Comparison of ENCODE assay signal across 8 cellular contexts in the genomic region with DNA sequence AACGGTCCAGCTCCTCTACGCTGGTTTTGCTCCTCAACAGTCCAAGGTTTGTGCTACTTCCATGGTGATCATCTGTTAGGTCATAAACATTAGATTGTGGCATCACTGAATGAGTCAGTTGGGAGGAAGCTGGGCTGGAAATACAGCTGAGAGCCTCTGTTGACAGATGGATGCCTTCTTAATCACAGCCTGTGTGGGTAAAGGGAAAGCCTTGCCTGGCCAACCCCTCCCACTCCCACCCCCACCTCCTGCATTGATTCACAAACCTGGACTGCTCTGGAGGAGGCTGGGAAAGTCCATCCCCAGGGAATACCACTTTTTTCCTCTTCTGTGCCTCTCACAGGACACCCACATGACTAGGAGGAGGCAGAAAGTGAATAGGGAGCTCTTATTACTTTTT.
A peak's percentile ranks its signal among the peaks of the same experiment; 100 is the strongest.
DNase-seq lines count a peak whose midpoint lies in the region; ATAC-seq, FAIRE-seq and TF ChIP-seq lines count a peak whose summit lies in the region.

No MANE protein-coding gene starts in this region.

- H3K27ac ChIP-seq in DOHH2 (ENCODE audit: low read depth, low read length) = no peak overlapping the region
- peak overlapping the region; percentile 100 for H3K27ac ChIP-seq in endothelial cell of umbilical vein (ENCODE audit: insufficient read depth, low read depth, low read length)
- peak overlapping the region; percentile 99 for H3K27ac ChIP-seq in osteoblast (ENCODE audit: low read depth, low read length)

- CTCF ChIA-PET in endothelial cell of umbilical vein (lab: Charles Lee) = interaction anchor here (0.6 to 2.9 kb wide), 10 partner anchors 10 to 207 kb away, joined by 3 to 17 read pairs (median 5); a partner anchor contains a TSS

- no peak overlapping the region for H2AFZ ChIP-seq in endothelial cell of umbilical vein (ENCODE audit: low read depth, low read length)
- H2AFZ ChIP-seq in osteoblast (ENCODE audit: low read length) = no peak overlapping the region

- no peaks in the 10 kb centered on the region for H3K9me2 ChIP-seq in DOHH2 (replicated peaks; ENCODE audit: control insufficient read depth, low read length)

- H3K4me1 ChIP-seq in DOHH2 (ENCODE audit: control insufficient read depth, low read length) = peaks cover 64% of the 10 kb centered on the region
- H3K4me1 ChIP-seq in endothelial cell of umbilical vein (ENCODE audit: control insufficient read depth, extremely low read depth, insufficient read depth, low read length) = peaks cover 54% of the 10 kb centered on the region
- peaks cover 41% of the 10 kb centered on the region for H3K4me1 ChIP-seq in osteoblast (ENCODE audit: insufficient read depth, low read length)

- no peaks in the 10 kb centered on the region for H3K36me3 ChIP-seq in DOHH2 (ENCODE audit: control insufficient read depth, low read length)
- H3K36me3 ChIP-seq in endothelial cell of umbilical vein (ENCODE audit: control insufficient read depth in 2 of 2, extremely low read depth in 1 of 2, insufficient read depth in 2 of 2, low read length in 2 of 2) = no peaks in the 10 kb centered on the region
- no peaks in the 10 kb centered on the region for H3K36me3 ChIP-seq in osteoblast (ENCODE audit: insufficient read depth, low read length)

- H3K4me3 ChIP-seq in DOHH2 (ENCODE audit: low read length) = peak overlapping the region; percentile 11; the same call in 1 of the 2 replicates
- peak overlapping the region in 1 of 3 experiments; percentile 95 for H3K4me3 ChIP-seq in endothelial cell of umbilical vein (replicated peaks in 1 of 3; ENCODE audit: insufficient read depth in 1 of 3, low read depth in 1 of 3, low read length in 3 of 3)
- peak overlapping the region; percentile 32 for H3K4me3 ChIP-seq in osteoblast (ENCODE audit: insufficient read depth, low read length)

- intact Hi-C loops in endothelial cell of umbilical vein (cut with micrococcal nuclease) = loop anchor here (1.0 kb wide), 5 partner anchors 30 to 180 kb away; a partner anchor contains a TSS

- H3K9ac ChIP-seq in endothelial cell of umbilical vein (replicated peaks; ENCODE audit: extremely low read depth, insufficient read depth, low read length) = peak overlapping the region; percentile 100

- POLR2A ChIA-PET in endothelial cell of umbilical vein (lab: Charles Lee) = interaction anchor here (0.7 to 7.9 kb wide), 9 partner anchors 44 to 183 kb away, joined by 3 to 200 read pairs (median 6); a partner anchor contains a TSS

- no peaks in the 10 kb centered on the region for H3K9me1 ChIP-seq in endothelial cell of umbilical vein (replicated peaks; ENCODE audit: control insufficient read depth, extremely low read depth, insufficient read depth, low read length)

- DNase-seq in NCI-H460 (ENCODE audit: extremely low read depth, low read depth) = peak; percentile 3
- DNase-seq in endothelial cell of umbilical vein (ENCODE audit: low read depth, low spot score) = peak; percentile 99
- peak; percentile 84 for DNase-seq in osteoblast (ENCODE audit: insufficient read length, low spot score, missing footprints)

- TF ChIP-seq CTCF in DOHH2 (IDR thresholded peaks at IDR 0.05; ENCODE audit: low read depth, low read length, poor library complexity, severe bottlenecking) = no peak
- no peak for TF ChIP-seq CTCF in endothelial cell of umbilical vein (IDR thresholded peaks at IDR 0.05; ENCODE audit: extremely low read depth in 1 of 2, insufficient read depth in 1 of 2, low read depth in 1 of 2, low read length in 2 of 2)
- TF ChIP-seq CTCF in osteoblast (IDR thresholded peaks at IDR 0.05; ENCODE audit: extremely low read depth, low read depth, low read length) = no peak

- no peaks in the 10 kb centered on the region for H3K27me3 ChIP-seq in DOHH2 (ENCODE audit: control insufficient read depth, low read length)
- H3K27me3 ChIP-seq in endothelial cell of umbilical vein (ENCODE audit: control insufficient read depth in 2 of 2, insufficient read depth in 2 of 2, low read length in 2 of 2) = no peaks in the 10 kb centered on the region
- H3K27me3 ChIP-seq in osteoblast (ENCODE audit: insufficient read depth, low read length) = no peaks in the 10 kb centered on the region

- H4K20me1 ChIP-seq in DOHH2 (ENCODE audit: control insufficient read depth, insufficient read depth, low read depth, low read length) (no peaks in the 10 kb centered on the region), endothelial cell of umbilical vein (replicated peaks; ENCODE audit: control insufficient read depth, extremely low read depth, insufficient read depth, low read length) (no peaks in the 10 kb centered on the region), osteoblast (ENCODE audit: insufficient read depth, low read length) (no peaks in the 10 kb centered on the region)

- dilution Hi-C loops in endothelial cell of umbilical vein (cut with MboI; ENCODE audit: extremely low pct_ligation_motif_present, low sequenced_read_pairs) = no loop called here

- no TSS peak for BruUV-seq in endothelial cell of umbilical vein (replicated peaks; lab: Mats Ljungman, UMichigan)

- TF ChIP-seq POLR2A in endothelial cell of umbilical vein (IDR thresholded peaks at IDR 0.05; ENCODE audit: low read depth, low read length) = no peak

- H3K4me2 ChIP-seq in DOHH2 (ENCODE audit: low read length) = peak overlapping the region; percentile 25
- H3K4me2 ChIP-seq in endothelial cell of umbilical vein (ENCODE audit: insufficient read depth, low read length) = peak overlapping the region; percentile 100
- H3K4me2 ChIP-seq in osteoblast (ENCODE audit: insufficient read depth, low read length) = peak overlapping the region; percentile 59

- H3K9me3 ChIP-seq in DOHH2 (ENCODE audit: control insufficient read depth, insufficient read depth, low read length) = no peaks in the 10 kb centered on the region
- H3K9me3 ChIP-seq in endothelial cell of umbilical vein (replicated peaks; ENCODE audit: control insufficient read depth, insufficient read depth, low read length) = no peaks in the 10 kb centered on the region
- H3K9me3 ChIP-seq in osteoblast (ENCODE audit: low read depth, low read length) = no peaks in the 10 kb centered on the region

- peaks cover 9% of the 10 kb centered on the region for H3F3A ChIP-seq in DOHH2 (ENCODE audit: control insufficient read depth, insufficient read depth)

- peak; percentile 94 for FAIRE-seq in endothelial cell of umbilical vein (lab: Jason Lieb, UNC)

- no peaks in the 10 kb centered on the region for H3K79me2 ChIP-seq in DOHH2 (ENCODE audit: control insufficient read depth, low read length)
- H3K79me2 ChIP-seq in endothelial cell of umbilical vein (ENCODE audit: control insufficient read depth, insufficient read depth, low read length) = peaks cover 27% of the 10 kb centered on the region
- H3K79me2 ChIP-seq in osteoblast (ENCODE audit: insufficient read depth, low read length) = no peaks in the 10 kb centered on the region

- ATAC-seq in HG03439 (IDR thresholded peaks at IDR 0.05; ENCODE audit: unreplicated experiment) = no peak
- ATAC-seq in GM18909 (IDR thresholded peaks at IDR 0.05; ENCODE audit: poor library complexity, unreplicated experiment) = no peak
- ATAC-seq in HG03571 (IDR thresholded peaks at IDR 0.05; ENCODE audit: unreplicated experiment) = no peak
- no peak for ATAC-seq in GM21528 (IDR thresholded peaks at IDR 0.05; ENCODE audit: low FRiP score, unreplicated experiment)

TF ChIP-seq in endothelial cell of umbilical vein, 7 proteins besides CTCF, POLR2A, EP300 and RAD21:
- TF ChIP-seq JUN (IDR thresholded peaks at IDR 0.05; ENCODE audit: borderline replicate concordance, insufficient read depth, insufficient read length, low read depth) = peak; percentile 97
- no peak for TF ChIP-seq EZH2 (IDR thresholded peaks at IDR 0.05; ENCODE audit: borderline replicate concordance, low read depth, low read length, severe bottlenecking)
- TF ChIP-seq POLR2AphosphoS5 (IDR thresholded peaks at IDR 0.05; ENCODE audit: insufficient read depth, low read depth, low read length) = peak; percentile 92
- TF ChIP-seq MYC (IDR thresholded peaks at IDR 0.05; ENCODE audit: low read depth, low read length) = peak; percentile 15
- TF ChIP-seq, protein P1, sequence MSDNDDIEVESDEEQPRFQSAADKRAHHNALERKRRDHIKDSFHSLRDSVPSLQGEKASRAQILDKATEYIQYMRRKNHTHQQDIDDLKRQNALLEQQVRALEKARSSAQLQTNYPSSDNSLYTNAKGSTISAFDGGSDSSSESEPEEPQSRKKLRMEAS (IDR thresholded peaks at IDR 0.05; ENCODE audit: insufficient read depth, insufficient read length) = no peak
- TF ChIP-seq GATA2 (IDR thresholded peaks at IDR 0.05; ENCODE audit: insufficient read depth, insufficient read length, low read depth, low read length) = peak; percentile 29
- TF ChIP-seq FOS (IDR thresholded peaks at IDR 0.05; ENCODE audit: borderline replicate concordance, insufficient read depth, low read length) = peak; percentile 95

Comparison
In these comparisons a context has a peak if more than half of its experiments do, and no peak if none do; other contexts are left out.
1. H3K4me2 ChIP-seq: peak in every context shown above with its lines; median percentile 100 in endothelial cell of umbilical vein; 59 in osteoblast; 25 in DOHH2.
2. DNase-seq: peak in every context shown above with its lines; median percentile 99 in endothelial cell of umbilical vein; 84 in osteoblast; 3 in NCI-H460.